ENCODE assay signal across 1 cellular context in the genomic region with DNA sequence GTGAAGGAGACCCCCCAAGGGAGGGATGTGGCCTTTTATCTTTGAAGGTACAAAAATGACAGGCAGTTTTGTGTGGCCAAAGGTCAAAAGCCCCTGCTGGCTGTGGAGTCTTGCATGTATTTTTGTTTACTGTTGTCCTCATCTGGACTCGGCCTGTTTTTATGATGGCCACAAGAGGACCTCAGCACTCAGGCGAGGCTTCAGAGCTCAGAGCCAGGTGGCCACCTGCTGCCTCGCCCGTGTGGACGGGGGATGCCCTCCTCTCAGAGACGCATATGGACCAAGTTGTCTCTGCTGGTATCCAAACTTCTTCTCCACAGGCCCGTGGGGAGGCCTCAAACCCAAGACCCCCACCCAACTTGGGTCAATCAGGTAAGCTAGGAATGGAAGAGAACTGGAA.
TF ChIP-seq lines count a peak whose summit lies in the region.

No MANE protein-coding gene starts in this region.

TF ChIP-seq in H1, 55 proteins besides CTCF, POLR2A, EP300 and RAD21:
- TF ChIP-seq POLR2AphosphoS5 (IDR thresholded peaks at IDR 0.05; ENCODE audit: low read depth, low read length) (no peak), NANOG (IDR thresholded peaks at IDR 0.05; ENCODE audit: insufficient read depth, low read depth, low read length, poor library complexity, severe bottlenecking) (no peak), ZNF274 (IDR thresholded peaks at IDR 0.05; ENCODE audit: borderline replicate concordance, extremely low read depth, low read length) (no peak), SP2 (IDR thresholded peaks at IDR 0.05; ENCODE audit: low read length) (no peak), BRCA1 (IDR thresholded peaks at IDR 0.05; ENCODE audit: low read depth, low read length) (no peak), YY1 (IDR thresholded peaks at IDR 0.05; ENCODE audit: low read depth, low read length) (peak; percentile 38; the same call in 1 of the 2 replicates), SP1 (IDR thresholded peaks at IDR 0.05; ENCODE audit: low read depth, low read length) (no peak), BCL11A (IDR thresholded peaks at IDR 0.05; ENCODE audit: low read depth in 2 of 2, low read length in 2 of 2) (no peak), SIN3A (conservative IDR thresholded peaks at IDR 0.05 in 1 of 2, IDR thresholded peaks at IDR 0.05 in 1 of 2; ENCODE audit: low read depth in 1 of 2, low read length in 2 of 2) (no peak)
- TF ChIP-seq, protein P1, sequence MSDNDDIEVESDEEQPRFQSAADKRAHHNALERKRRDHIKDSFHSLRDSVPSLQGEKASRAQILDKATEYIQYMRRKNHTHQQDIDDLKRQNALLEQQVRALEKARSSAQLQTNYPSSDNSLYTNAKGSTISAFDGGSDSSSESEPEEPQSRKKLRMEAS (IDR thresholded peaks at IDR 0.05): peak; percentile 63; the same call in 1 of the 2 replicates
- TF ChIP-seq, protein P2, sequence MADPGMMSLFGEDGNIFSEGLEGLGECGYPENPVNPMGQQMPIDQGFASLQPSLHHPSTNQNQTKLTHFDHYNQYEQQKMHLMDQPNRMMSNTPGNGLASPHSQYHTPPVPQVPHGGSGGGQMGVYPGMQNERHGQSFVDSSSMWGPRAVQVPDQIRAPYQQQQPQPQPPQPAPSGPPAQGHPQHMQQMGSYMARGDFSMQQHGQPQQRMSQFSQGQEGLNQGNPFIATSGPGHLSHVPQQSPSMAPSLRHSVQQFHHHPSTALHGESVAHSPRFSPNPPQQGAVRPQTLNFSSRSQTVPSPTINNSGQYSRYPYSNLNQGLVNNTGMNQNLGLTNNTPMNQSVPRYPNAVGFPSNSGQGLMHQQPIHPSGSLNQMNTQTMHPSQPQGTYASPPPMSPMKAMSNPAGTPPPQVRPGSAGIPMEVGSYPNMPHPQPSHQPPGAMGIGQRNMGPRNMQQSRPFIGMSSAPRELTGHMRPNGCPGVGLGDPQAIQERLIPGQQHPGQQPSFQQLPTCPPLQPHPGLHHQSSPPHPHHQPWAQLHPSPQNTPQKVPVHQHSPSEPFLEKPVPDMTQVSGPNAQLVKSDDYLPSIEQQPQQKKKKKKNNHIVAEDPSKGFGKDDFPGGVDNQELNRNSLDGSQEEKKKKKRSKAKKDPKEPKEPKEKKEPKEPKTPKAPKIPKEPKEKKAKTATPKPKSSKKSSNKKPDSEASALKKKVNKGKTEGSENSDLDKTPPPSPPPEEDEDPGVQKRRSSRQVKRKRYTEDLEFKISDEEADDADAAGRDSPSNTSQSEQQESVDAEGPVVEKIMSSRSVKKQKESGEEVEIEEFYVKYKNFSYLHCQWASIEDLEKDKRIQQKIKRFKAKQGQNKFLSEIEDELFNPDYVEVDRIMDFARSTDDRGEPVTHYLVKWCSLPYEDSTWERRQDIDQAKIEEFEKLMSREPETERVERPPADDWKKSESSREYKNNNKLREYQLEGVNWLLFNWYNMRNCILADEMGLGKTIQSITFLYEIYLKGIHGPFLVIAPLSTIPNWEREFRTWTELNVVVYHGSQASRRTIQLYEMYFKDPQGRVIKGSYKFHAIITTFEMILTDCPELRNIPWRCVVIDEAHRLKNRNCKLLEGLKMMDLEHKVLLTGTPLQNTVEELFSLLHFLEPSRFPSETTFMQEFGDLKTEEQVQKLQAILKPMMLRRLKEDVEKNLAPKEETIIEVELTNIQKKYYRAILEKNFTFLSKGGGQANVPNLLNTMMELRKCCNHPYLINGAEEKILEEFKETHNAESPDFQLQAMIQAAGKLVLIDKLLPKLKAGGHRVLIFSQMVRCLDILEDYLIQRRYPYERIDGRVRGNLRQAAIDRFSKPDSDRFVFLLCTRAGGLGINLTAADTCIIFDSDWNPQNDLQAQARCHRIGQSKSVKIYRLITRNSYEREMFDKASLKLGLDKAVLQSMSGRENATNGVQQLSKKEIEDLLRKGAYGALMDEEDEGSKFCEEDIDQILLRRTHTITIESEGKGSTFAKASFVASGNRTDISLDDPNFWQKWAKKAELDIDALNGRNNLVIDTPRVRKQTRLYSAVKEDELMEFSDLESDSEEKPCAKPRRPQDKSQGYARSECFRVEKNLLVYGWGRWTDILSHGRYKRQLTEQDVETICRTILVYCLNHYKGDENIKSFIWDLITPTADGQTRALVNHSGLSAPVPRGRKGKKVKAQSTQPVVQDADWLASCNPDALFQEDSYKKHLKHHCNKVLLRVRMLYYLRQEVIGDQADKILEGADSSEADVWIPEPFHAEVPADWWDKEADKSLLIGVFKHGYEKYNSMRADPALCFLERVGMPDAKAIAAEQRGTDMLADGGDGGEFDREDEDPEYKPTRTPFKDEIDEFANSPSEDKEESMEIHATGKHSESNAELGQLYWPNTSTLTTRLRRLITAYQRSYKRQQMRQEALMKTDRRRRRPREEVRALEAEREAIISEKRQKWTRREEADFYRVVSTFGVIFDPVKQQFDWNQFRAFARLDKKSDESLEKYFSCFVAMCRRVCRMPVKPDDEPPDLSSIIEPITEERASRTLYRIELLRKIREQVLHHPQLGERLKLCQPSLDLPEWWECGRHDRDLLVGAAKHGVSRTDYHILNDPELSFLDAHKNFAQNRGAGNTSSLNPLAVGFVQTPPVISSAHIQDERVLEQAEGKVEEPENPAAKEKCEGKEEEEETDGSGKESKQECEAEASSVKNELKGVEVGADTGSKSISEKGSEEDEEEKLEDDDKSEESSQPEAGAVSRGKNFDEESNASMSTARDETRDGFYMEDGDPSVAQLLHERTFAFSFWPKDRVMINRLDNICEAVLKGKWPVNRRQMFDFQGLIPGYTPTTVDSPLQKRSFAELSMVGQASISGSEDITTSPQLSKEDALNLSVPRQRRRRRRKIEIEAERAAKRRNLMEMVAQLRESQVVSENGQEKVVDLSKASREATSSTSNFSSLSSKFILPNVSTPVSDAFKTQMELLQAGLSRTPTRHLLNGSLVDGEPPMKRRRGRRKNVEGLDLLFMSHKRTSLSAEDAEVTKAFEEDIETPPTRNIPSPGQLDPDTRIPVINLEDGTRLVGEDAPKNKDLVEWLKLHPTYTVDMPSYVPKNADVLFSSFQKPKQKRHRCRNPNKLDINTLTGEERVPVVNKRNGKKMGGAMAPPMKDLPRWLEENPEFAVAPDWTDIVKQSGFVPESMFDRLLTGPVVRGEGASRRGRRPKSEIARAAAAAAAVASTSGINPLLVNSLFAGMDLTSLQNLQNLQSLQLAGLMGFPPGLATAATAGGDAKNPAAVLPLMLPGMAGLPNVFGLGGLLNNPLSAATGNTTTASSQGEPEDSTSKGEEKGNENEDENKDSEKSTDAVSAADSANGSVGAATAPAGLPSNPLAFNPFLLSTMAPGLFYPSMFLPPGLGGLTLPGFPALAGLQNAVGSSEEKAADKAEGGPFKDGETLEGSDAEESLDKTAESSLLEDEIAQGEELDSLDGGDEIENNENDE (IDR thresholded peaks at IDR 0.05; ENCODE audit: insufficient replicate concordance, low read length): no peak
- TF ChIP-seq, protein P3, sequence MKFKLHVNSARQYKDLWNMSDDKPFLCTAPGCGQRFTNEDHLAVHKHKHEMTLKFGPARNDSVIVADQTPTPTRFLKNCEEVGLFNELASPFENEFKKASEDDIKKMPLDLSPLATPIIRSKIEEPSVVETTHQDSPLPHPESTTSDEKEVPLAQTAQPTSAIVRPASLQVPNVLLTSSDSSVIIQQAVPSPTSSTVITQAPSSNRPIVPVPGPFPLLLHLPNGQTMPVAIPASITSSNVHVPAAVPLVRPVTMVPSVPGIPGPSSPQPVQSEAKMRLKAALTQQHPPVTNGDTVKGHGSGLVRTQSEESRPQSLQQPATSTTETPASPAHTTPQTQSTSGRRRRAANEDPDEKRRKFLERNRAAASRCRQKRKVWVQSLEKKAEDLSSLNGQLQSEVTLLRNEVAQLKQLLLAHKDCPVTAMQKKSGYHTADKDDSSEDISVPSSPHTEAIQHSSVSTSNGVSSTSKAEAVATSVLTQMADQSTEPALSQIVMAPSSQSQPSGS (IDR thresholded peaks at IDR 0.05; ENCODE audit: low read length): no peak
